28 cellular contexts compared by ENCODE assay signal in genomic region chr14:69141550-69141949, GRCh38.
"Had no signal": no experiment of that assay in that cellular context is flagged by ENCODE, and none has a peak within 500 bp of the region (broad histone marks: within the 10 kb centered on the region; RNA-seq: fewer than 3 reads in every experiment).

No MANE protein-coding gene starts in this region.

- H3K4me3 ChIP-seq: hepatocyte, lower lobe of right lung, neural progenitor cell, right atrium auricular region, skin epidermis, suprapubic skin, thoracic aorta, tibial artery, upper lobe of right lung, uterus had no signal

- H3K27me3 ChIP-seq: hepatocyte, neural progenitor cell, neutrophil, right atrium auricular region, suprapubic skin, tibial artery, upper lobe of right lung, uterus had no signal

- H3K36me3 Mint-ChIP-seq: natural killer cell had no signal

- H3K9me3 ChIP-seq: lower lobe of right lung, neutrophil, right atrium auricular region, suprapubic skin, thoracic aorta, tibial artery, upper lobe of right lung, uterus had no signal

- H3K27me3 Mint-ChIP-seq: naive B cell; progenitor cell of endocrine pancreas; stimulated activated naive B cell treated with anti-CD40 and anti-IgM and Interleukin-4, amounts not matched to agents 10 μg/mL and 1 μg/mL and 100 μg/mL, for 72 hours; stimulated activated naive CD8-positive, alpha-beta T cell treated with anti-CD3 and anti-CD28 coated beads, Interleukin-15, Interleukin-2, amounts not matched to agents 100 ng/mL and 50 ng/mL, for 24 hours had no signal

- H3K27ac Mint-ChIP-seq: mesothelial cell of epicardium; neural progenitor cell; progenitor cell of endocrine pancreas; stimulated activated naive B cell treated with anti-CD40 and anti-IgM and Interleukin-4, amounts not matched to agents 10 μg/mL and 1 μg/mL and 100 μg/mL, for 72 hours; stimulated activated naive CD8-positive, alpha-beta T cell treated with anti-CD3 and anti-CD28 coated beads, Interleukin-15, Interleukin-2, amounts not matched to agents 100 ng/mL and 50 ng/mL, for 24 hours had no signal

- H3K9ac ChIP-seq: neural progenitor cell had no signal

- H3K27ac ChIP-seq: hepatocyte, lower lobe of right lung, neural progenitor cell, neutrophil, right atrium auricular region, skin epidermis, suprapubic skin, thoracic aorta, tibial artery, upper lobe of right lung, uterus had no signal

- H3K4me2 ChIP-seq: hepatocyte, neural progenitor cell had no signal

- H2AFZ ChIP-seq: hepatocyte, neural progenitor cell had no signal

- ATAC-seq: lower lobe of right lung; natural killer cell; sciatic nerve; stimulated activated naive B cell treated with anti-CD40 and anti-IgM and Interleukin-4, amounts not matched to agents 10 μg/mL and 1 μg/mL and 100 μg/mL, for 72 hours; upper lobe of right lung had no signal

- DNase-seq: islet precursor cell; lower lobe of right lung; mammary epithelial cell; mesenchymal stem cell; naive B cell; natural killer cell; occipital lobe; stimulated activated CD4-positive, alpha-beta T cell treated with anti-CD3 and anti-CD28 coated beads, Interleukin-12 subunit alpha, Interleukin-12 subunit beta, amount 100 ng/mL, for 4 hours; stimulated activated CD4-positive, alpha-beta T cell treated with anti-CD3 and anti-CD28 coated beads, Interleukin-15, amount 100 ng/mL, for 24 hours; stimulated activated CD4-positive, alpha-beta T cell treated with anti-CD3 and anti-CD28 coated beads, Interleukin-2, amount 100 ng/mL, for 24 hours; stimulated activated CD4-positive, alpha-beta T cell treated with anti-CD3 and anti-CD28 coated beads, Interleukin-4, amount 100 ng/mL, for 1 hour; stimulated activated naive B cell treated with anti-CD40 and anti-IgM and Interleukin-4, amounts not matched to agents 10 μg/mL and 1 μg/mL and 100 μg/mL, for 72 hours; tibial artery; trophoblast cell; upper lobe of right lung; uterus had no signal

- H3K36me3 ChIP-seq: neural progenitor cell, neutrophil, right atrium auricular region, thoracic aorta, uterus had no signal

- H3K4me3 Mint-ChIP-seq: mesothelial cell of epicardium; naive B cell; natural killer cell; neural progenitor cell; stimulated activated naive B cell treated with anti-CD40 and anti-IgM and Interleukin-4, amounts not matched to agents 10 μg/mL and 1 μg/mL and 100 μg/mL, for 72 hours; stimulated activated naive CD8-positive, alpha-beta T cell treated with anti-CD3 and anti-CD28 coated beads, Interleukin-15, Interleukin-2, amounts not matched to agents 100 ng/mL and 50 ng/mL, for 24 hours had no signal

- H3K9me3 Mint-ChIP-seq: mesothelial cell of epicardium; naive B cell; natural killer cell; nephron progenitor cell; neural progenitor cell; stimulated activated naive B cell treated with anti-CD40 and anti-IgM and Interleukin-4, amounts not matched to agents 10 μg/mL and 1 μg/mL and 100 μg/mL, for 72 hours; stimulated activated naive CD8-positive, alpha-beta T cell treated with anti-CD3 and anti-CD28 coated beads, Interleukin-15, Interleukin-2, amounts not matched to agents 100 ng/mL and 50 ng/mL, for 24 hours had no signal
